1 cellular context compared by ENCODE assay signal in the genomic region with DNA sequence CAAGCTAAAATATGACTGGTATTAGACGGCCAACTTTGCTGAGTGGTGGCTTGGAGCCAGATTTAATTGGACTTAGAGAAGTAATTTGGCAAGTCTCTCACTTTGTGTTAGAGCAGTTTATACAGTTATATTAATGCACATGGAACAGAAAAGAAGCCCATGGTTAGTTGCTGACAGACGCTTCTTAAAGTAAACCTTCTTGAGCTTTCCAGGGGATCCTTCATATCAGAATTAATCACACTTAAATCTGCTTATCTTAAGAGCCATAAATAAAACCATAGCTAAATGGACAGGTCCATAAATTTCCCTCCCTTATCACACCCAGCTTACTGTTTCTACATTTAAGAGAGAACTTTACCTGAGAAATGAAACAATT.
TF ChIP-seq lines count a peak whose summit lies in the region.

No MANE protein-coding gene starts in this region.

TF ChIP-seq in SK-N-SH treated with all-trans-retinoic acid at 6 μM for 48 hours, 23 proteins besides CTCF, POLR2A, EP300 and RAD21 (continued from another document):
- no peak for TF ChIP-seq TSHZ2 (CRISPR knock-in tag; IDR thresholded peaks at IDR 0.05)
- no peak for TF ChIP-seq ZC3H10 (CRISPR knock-in tag; IDR thresholded peaks at IDR 0.05)
